In genomic region chr4:2339458-2340271, GRCh38 we compare ENCODE assay signal across 18 cellular contexts.
A peak's percentile ranks its signal among the peaks of the same experiment; 100 is the strongest.
DNase-seq lines count a peak whose midpoint lies in the region; ATAC-seq and TF ChIP-seq lines count a peak whose summit lies in the region.
"Had no signal": no experiment of that assay in that cellular context is flagged by ENCODE, and none has a peak within 500 bp of the region (broad histone marks: within the 10 kb centered on the region; RNA-seq: fewer than 3 reads in every experiment).

No MANE protein-coding gene starts in this region.

- H3F3A ChIP-seq in SK-N-SH (replicated peaks; ENCODE audit: insufficient read depth) = no peaks in the 10 kb centered on the region

- no peaks in the 10 kb centered on the region for H3K79me2 ChIP-seq in SK-N-SH (ENCODE audit: insufficient read depth)

- H3K27ac Mint-ChIP-seq in chondrocyte (ENCODE audit: unreplicated experiment) (no peak overlapping the region), mesothelial cell of epicardium (no peak overlapping the region)

- H3K27ac ChIP-seq in right atrium auricular region (no peak overlapping the region), heart right ventricle (no peak overlapping the region), SK-N-SH (ENCODE audit: low read depth in 2 of 2, low read length in 1 of 2) (no peak overlapping the region), A673 (ENCODE audit: low read depth, low read length, poor library complexity, severe bottlenecking) (no peak overlapping the region)
- H3K27ac ChIP-seq: ascending aorta, pancreas, VCaP had no signal

- TF ChIP-seq CTCF in right atrium auricular region (IDR thresholded peaks at IDR 0.05) (no peak), heart right ventricle (IDR thresholded peaks at IDR 0.05) (no peak), chondrocyte (IDR thresholded peaks at IDR 0.05) (no peak), mesothelial cell of epicardium (IDR thresholded peaks at IDR 0.05; ENCODE audit: unreplicated experiment) (no peak), SK-N-SH (IDR thresholded peaks at IDR 0.05) (no peak), A673 (conservative IDR thresholded peaks at IDR 0.05; ENCODE audit: low read depth, low read length) (no peak)

- no peaks in the 10 kb centered on the region for H3K9me2 ChIP-seq in SK-N-SH

- WGBS in heart right ventricle, 2 donors = 71 to 74% methylated on average over 36 to 39 of the region's 39 CpGs
- WGBS in SK-N-SH (ENCODE audit: low lambda C conversion rate) = 92% methylated on average over 14 of the region's 39 CpGs

- DNase-seq in right atrium auricular region (ENCODE audit: low spot score) (peak; percentile 32), heart right ventricle (no peak), chondrocyte (ENCODE audit: low spot score) (peak; percentile 83), mesothelial cell of epicardium (ENCODE audit: low spot score in 2 of 2, unreplicated experiment in 2 of 2) (peak; percentile 15 to 38), NCI-H748 treated with DMSO at 0.1 percent for 48 hours (lab: John Stamatoyannopoulos, UW) (no peak), SK-N-SH (no peak), A673 (ENCODE audit: low spot score) (no peak), DMS153 (lab: John Stamatoyannopoulos, UW) (no peak)
- DNase-seq: activated gamma-delta T cell treated with Interleukin-2 at 50 U/mL for 16 hours, foreskin fibroblast, MM.1S, NCI-H1930, NCI-H510A, SHP77 had no signal

- intact Hi-C loops in heart right ventricle (cut with DNase I) (no loop called here), A673 (cut with micrococcal nuclease; ENCODE audit: unreplicated experiment) (no loop called here)

- H3K4me1 ChIP-seq in right atrium auricular region (no peaks in the 10 kb centered on the region), heart right ventricle (no peaks in the 10 kb centered on the region), SK-N-SH (ENCODE audit: control insufficient read depth in 1 of 2, insufficient read depth in 2 of 2, low read depth in 1 of 2, low read length in 1 of 2) (no peaks in the 10 kb centered on the region), A673 (ENCODE audit: insufficient read depth, low read length, poor library complexity, severe bottlenecking) (no peaks in the 10 kb centered on the region)
- H3K4me1 ChIP-seq: ascending aorta, HAP-1, pancreas had no signal

- POLR2A ChIA-PET in SK-N-SH (lab: Yijun Ruan, JAX) = no interaction called here
- POLR2A ChIA-PET in A673 (lab: Charles Lee; ENCODE audit: low non-redundant PET) = no interaction called here

- TF ChIP-seq EP300 in SK-N-SH (IDR thresholded peaks at IDR 0.05; ENCODE audit: borderline replicate concordance in 1 of 2, low read depth in 1 of 2, low read length in 1 of 2) = no peak

- no peak for TF ChIP-seq RAD21 in SK-N-SH (IDR thresholded peaks at IDR 0.05; ENCODE audit: low read length)

- no peak overlapping the region for H3K4me2 ChIP-seq in SK-N-SH

- no peaks in the 10 kb centered on the region for H3K36me3 ChIP-seq in right atrium auricular region
- H3K36me3 ChIP-seq in heart right ventricle = peaks cover 0 to 4% (median 0%) of the 10 kb centered on the region in 9 donors
- H3K36me3 ChIP-seq in SK-N-SH (replicated peaks in 1 of 2; ENCODE audit: control insufficient read depth in 1 of 2, insufficient read depth in 2 of 2, low read length in 1 of 2) = no peaks in the 10 kb centered on the region
- no peaks in the 10 kb centered on the region for H3K36me3 ChIP-seq in A673 (ENCODE audit: insufficient read depth, low read length, poor library complexity, severe bottlenecking)
- H3K36me3 ChIP-seq: HAP-1, pancreas had no signal

- no peaks in the 10 kb centered on the region for H3K9me3 Mint-ChIP-seq in chondrocyte (ENCODE audit: low read depth)
- H3K9me3 Mint-ChIP-seq in mesothelial cell of epicardium = no peaks in the 10 kb centered on the region

- no TSS peak for BruUV-seq in A673 (replicated peaks; lab: Mats Ljungman, UMichigan)

- no peaks in the 10 kb centered on the region for H3K4me1 Mint-ChIP-seq in chondrocyte (ENCODE audit: low read depth)
- H3K4me1 Mint-ChIP-seq in mesothelial cell of epicardium = no peaks in the 10 kb centered on the region

- peaks cover 7% of the 10 kb centered on the region for H3K27me3 Mint-ChIP-seq in chondrocyte (ENCODE audit: low read depth)
- peaks cover 15% of the 10 kb centered on the region for H3K27me3 Mint-ChIP-seq in mesothelial cell of epicardium (ENCODE audit: low read depth)

- no peak overlapping the region for H3K9ac ChIP-seq in SK-N-SH

- H3K4me3 ChIP-seq in right atrium auricular region (no peak overlapping the region), heart right ventricle (no peak overlapping the region), SK-N-SH (ENCODE audit: low read depth in 2 of 2, low read length in 1 of 2) (no peak overlapping the region), A673 (ENCODE audit: low read depth, low read length, poor library complexity, severe bottlenecking) (no peak overlapping the region)
- H3K4me3 ChIP-seq: ascending aorta, HAP-1, pancreas had no signal

- H3K9me3 ChIP-seq in right atrium auricular region (no peaks in the 10 kb centered on the region), heart right ventricle (no peaks in the 10 kb centered on the region), SK-N-SH (no peaks in the 10 kb centered on the region), A673 (ENCODE audit: low read depth, low read length, poor library complexity, severe bottlenecking) (no peaks in the 10 kb centered on the region)
- H3K9me3 ChIP-seq: ascending aorta, HAP-1, pancreas had no signal

- H3K36me3 Mint-ChIP-seq in chondrocyte (ENCODE audit: low read depth) = peaks cover 5% of the 10 kb centered on the region
- H3K36me3 Mint-ChIP-seq in mesothelial cell of epicardium = no peaks in the 10 kb centered on the region

- no peak for ATAC-seq in heart right ventricle
- ATAC-seq: pancreas had no signal

- CTCF ChIA-PET in SK-N-SH (lab: Yijun Ruan, JAX) (interaction anchor here (3.9 kb wide), 1 partner anchor 14 kb away, joined by 12 read pairs; no protein-coding TSS in a partner anchor), A673 (lab: Charles Lee) (no interaction called here)

- H3K27me3 ChIP-seq in right atrium auricular region = no peaks in the 10 kb centered on the region
- H3K27me3 ChIP-seq in heart right ventricle = no peaks in the 10 kb centered on the region
- no peaks in the 10 kb centered on the region for H3K27me3 ChIP-seq in SK-N-SH (ENCODE audit: insufficient read depth)
- H3K27me3 ChIP-seq in A673 (replicated peaks; ENCODE audit: insufficient read depth, low read depth, low read length, poor library complexity) = no peaks in the 10 kb centered on the region
- H3K27me3 ChIP-seq: ascending aorta, pancreas had no signal

- no peaks in the 10 kb centered on the region for H4K20me1 ChIP-seq in SK-N-SH (ENCODE audit: insufficient read depth)

- H2AFZ ChIP-seq in SK-N-SH (ENCODE audit: low read depth) = no peak overlapping the region

- H3K4me3 Mint-ChIP-seq in chondrocyte (ENCODE audit: unreplicated experiment) = no peak overlapping the region
- H3K4me3 Mint-ChIP-seq in mesothelial cell of epicardium = no peak overlapping the region

TF ChIP-seq in SK-N-SH, 30 proteins besides CTCF, POLR2A, EP300 and RAD21:
- TF ChIP-seq FOSL2 (IDR thresholded peaks at IDR 0.05; ENCODE audit: borderline replicate concordance, low read depth) (no peak), ELF1 (IDR thresholded peaks at IDR 0.05) (no peak), MEF2A (IDR thresholded peaks at IDR 0.05; ENCODE audit: borderline replicate concordance, low read depth) (no peak), IRF3 (IDR thresholded peaks at IDR 0.05; ENCODE audit: low read depth, low read length) (no peak), JUND (IDR thresholded peaks at IDR 0.05) (no peak), MXI1 (IDR thresholded peaks at IDR 0.05; ENCODE audit: low read depth, low read length) (no peak), TCF12 (IDR thresholded peaks at IDR 0.05) (no peak), NRF1 (IDR thresholded peaks at IDR 0.05; ENCODE audit: low read depth, low read length) (no peak), SIN3A (IDR thresholded peaks at IDR 0.05; ENCODE audit: borderline replicate concordance, low read depth, low read length) (no peak), EZH2phosphoT487 (IDR thresholded peaks at IDR 0.05; ENCODE audit: borderline replicate concordance, low read depth) (no peak)

Comparison
In these comparisons a context has a peak if more than half of its experiments do, and no peak if none do; other contexts are left out.
1. DNase-seq: peak in right atrium auricular region (single experiment), chondrocyte (single experiment) and mesothelial cell of epicardium (2 of 2); none in heart right ventricle (0 of 2), NCI-H748 treated with DMSO at 0.1 percent for 48 hours (single experiment), SK-N-SH (single experiment), A673 (single experiment) and DMS153 (single experiment).